ENCODE assay signal across 28 cellular contexts in genomic region chr15:25397110-25397509, GRCh38. TPM values are rescaled to one million over a fixed set of nuclear protein-coding genes. Genes with fewer than 3 reads are reported as not detected.
DNase-seq lines count a peak whose midpoint lies in the region; ATAC-seq and TF ChIP-seq lines count a peak whose summit lies in the region.
"Had no signal": no experiment of that assay in that cellular context is flagged by ENCODE, and none has a peak within 500 bp of the region (broad histone marks: within the 10 kb centered on the region; RNA-seq: fewer than 3 reads in every experiment).

No MANE protein-coding gene starts in this region.

- H3K36me3 ChIP-seq in left lung (peaks cover 0 to 11% of the 10 kb centered on the region in 2 donors), Caco-2 (ENCODE audit: control insufficient read depth, insufficient read depth, low read length) (peaks cover 2% of the 10 kb centered on the region)

- no peak for TF ChIP-seq CTCF in CD14-positive monocyte (IDR thresholded peaks at IDR 0.05)
- TF ChIP-seq CTCF in chondrocyte (IDR thresholded peaks at IDR 0.05), result no peak
- TF ChIP-seq CTCF in left lung (IDR thresholded peaks at IDR 0.05), result no peak
- no peak for TF ChIP-seq CTCF in Caco-2 (IDR thresholded peaks at IDR 0.05; ENCODE audit: insufficient read depth in 1 of 2, low read depth in 1 of 2, low read length in 1 of 2, severe bottlenecking in 1 of 2, unreplicated experiment in 1 of 2)

- H3K4me1 Mint-ChIP-seq in CD14-positive monocyte (peaks cover 44% of the 10 kb centered on the region), IgD-negative memory B cell (peaks cover 13 to 23% (median 13%) of the 10 kb centered on the region in 3 donors), chondrocyte (ENCODE audit: low read depth) (peaks cover 21% of the 10 kb centered on the region), Caco-2 (ENCODE audit: low read depth, unreplicated experiment) (no peaks in the 10 kb centered on the region)
- H3K4me1 Mint-ChIP-seq: activated naive CD4-positive, alpha-beta T cell treated with anti-CD3 and anti-CD28 coated beads, Interleukin-2, amount 10 ng/mL, durations not matched to agents 7 days and 5 days had no signal

- intact Hi-C loops in CD14-positive monocyte (cut with micrococcal nuclease) (no loop called here), left lung (cut with DNase I) (no loop called here), Caco-2 (cut with micrococcal nuclease; ENCODE audit: unreplicated experiment) (no loop called here)

- peaks cover 0 to 7% of the 10 kb centered on the region in 2 donors for H3K9me3 ChIP-seq in left lung
- H3K9me3 ChIP-seq in Caco-2, result no peaks in the 10 kb centered on the region

- H3K27me3 ChIP-seq in left lung (no peaks in the 10 kb centered on the region), Caco-2 (replicated peaks; ENCODE audit: control insufficient read depth, insufficient read depth, low read length) (no peaks in the 10 kb centered on the region)
- H3K27me3 ChIP-seq: esophagus muscularis mucosa had no signal

- no peaks in the 10 kb centered on the region for H3K27me3 Mint-ChIP-seq in CD14-positive monocyte (ENCODE audit: low read depth in 3 of 3)
- H3K27me3 Mint-ChIP-seq in IgD-negative memory B cell, result no peaks in the 10 kb centered on the region
- no peaks in the 10 kb centered on the region for H3K27me3 Mint-ChIP-seq in chondrocyte (ENCODE audit: low read depth)
- H3K27me3 Mint-ChIP-seq in Caco-2 (ENCODE audit: insufficient read depth, unreplicated experiment), result no peaks in the 10 kb centered on the region
- H3K27me3 Mint-ChIP-seq: activated B cell treated with CpG ODN at 0.5 μM for 24 hours; activated CD4-positive, alpha-beta memory T cell treated with anti-CD3 and anti-CD28 coated beads, Interleukin-2, amount 10 ng/mL, durations not matched to agents 7 days and 5 days; activated naive CD4-positive, alpha-beta T cell treated with anti-CD3 and anti-CD28 coated beads, Interleukin-2, amount 10 ng/mL, durations not matched to agents 7 days and 5 days; stimulated activated naive B cell treated with anti-CD40 and anti-IgM and Interleukin-4, amounts not matched to agents 10 μg/mL and 1 μg/mL and 100 μg/mL, for 72 hours had no signal

- H3K4me3 ChIP-seq in left lung, result no peak overlapping the region
- H3K4me3 ChIP-seq in Caco-2 (ENCODE audit: low read depth, low read length), result no peak overlapping the region
- H3K4me3 ChIP-seq: esophagus muscularis mucosa, skin epidermis had no signal

- H3K4me1 ChIP-seq in left lung, result peaks cover 0 to 28% of the 10 kb centered on the region in 2 donors
- no peaks in the 10 kb centered on the region for H3K4me1 ChIP-seq in Caco-2
- H3K4me1 ChIP-seq: parathyroid adenoma had no signal

- H3K9me3 Mint-ChIP-seq in CD14-positive monocyte, result no peaks in the 10 kb centered on the region
- H3K9me3 Mint-ChIP-seq in IgD-negative memory B cell, result no peaks in the 10 kb centered on the region
- peaks cover 9% of the 10 kb centered on the region for H3K9me3 Mint-ChIP-seq in chondrocyte (ENCODE audit: low read depth)
- no peaks in the 10 kb centered on the region for H3K9me3 Mint-ChIP-seq in Caco-2 (ENCODE audit: unreplicated experiment)
- H3K9me3 Mint-ChIP-seq: activated B cell treated with CpG ODN at 0.5 μM for 24 hours; H9; natural killer cell; stimulated activated naive B cell treated with anti-CD40 and anti-IgM and Interleukin-4, amounts not matched to agents 10 μg/mL and 1 μg/mL and 100 μg/mL, for 72 hours had no signal

- CTCF ChIA-PET in Caco-2 (lab: Charles Lee), result no interaction called here

- DNase-seq in CD14-positive monocyte (ENCODE audit: low spot score), result no peak
- DNase-seq in chondrocyte (ENCODE audit: low spot score), result no peak
- no peak for DNase-seq in left lung
- no peak for DNase-seq in islet precursor cell
- no peak for DNase-seq in NCI-H2196 treated with DMSO at 0.1 percent for 48 hours (lab: John Stamatoyannopoulos, UW; ENCODE audit: unreplicated experiment)
- no peak for DNase-seq in Caco-2
- no peak for DNase-seq in pons (ENCODE audit: low spot score)
- DNase-seq: activated B cell treated with CpG ODN at 0.5 μM for 24 hours; activated CD4-positive, alpha-beta memory T cell treated with anti-CD3 and anti-CD28 coated beads, Interleukin-2, amount 10 ng/mL, durations not matched to agents 7 days and 5 days; activated naive CD4-positive, alpha-beta T cell treated with anti-CD3 and anti-CD28 coated beads, Interleukin-2, amount 10 ng/mL, durations not matched to agents 7 days and 5 days; activated T-cell treated with anti-CD3 and anti-CD28 coated beads, Interleukin-2, amount 50 U/mL, for 1 hour; C1 segment of cervical spinal cord; effector CD4-positive, alpha-beta T cell; H9; midbrain; natural killer cell; NCI-H1694 treated with DMSO at 0.1 percent for 48 hours; NCI-H2227 treated with DMSO at 0.1 percent for 48 hours; NCI-H748 treated with DMSO at 0.1 percent for 48 hours; stimulated activated CD4-positive, alpha-beta T cell treated with anti-CD3 and anti-CD28 coated beads, Interleukin-1b, Interleukin-23, amount 100 ng/mL, for 48 hours; stimulated activated naive B cell treated with anti-CD40 and anti-IgM and Interleukin-4, amounts not matched to agents 10 μg/mL and 1 μg/mL and 100 μg/mL, for 72 hours; T-helper 9 cell had no signal

- no peak overlapping the region for H3K4me3 Mint-ChIP-seq in CD14-positive monocyte
- H3K4me3 Mint-ChIP-seq in IgD-negative memory B cell, result no peak overlapping the region
- H3K4me3 Mint-ChIP-seq in chondrocyte (ENCODE audit: unreplicated experiment), result no peak overlapping the region
- H3K4me3 Mint-ChIP-seq in Caco-2 (ENCODE audit: unreplicated experiment), result no peak overlapping the region
- H3K4me3 Mint-ChIP-seq: activated B cell treated with CpG ODN at 0.5 μM for 24 hours; activated CD4-positive, alpha-beta memory T cell treated with anti-CD3 and anti-CD28 coated beads, Interleukin-2, amount 10 ng/mL, durations not matched to agents 7 days and 5 days; activated naive CD4-positive, alpha-beta T cell treated with anti-CD3 and anti-CD28 coated beads, Interleukin-2, amount 10 ng/mL, durations not matched to agents 7 days and 5 days; H9; natural killer cell; stimulated activated naive B cell treated with anti-CD40 and anti-IgM and Interleukin-4, amounts not matched to agents 10 μg/mL and 1 μg/mL and 100 μg/mL, for 72 hours had no signal

- H3K27ac ChIP-seq in left lung, result no peak overlapping the region
- H3K27ac ChIP-seq: esophagus muscularis mucosa, parathyroid adenoma, RWPE1, skin epidermis had no signal

- H3K36me3 Mint-ChIP-seq in CD14-positive monocyte (peaks cover 19 to 22% of the 10 kb centered on the region in 2 donors), IgD-negative memory B cell (peaks cover 15% of the 10 kb centered on the region), chondrocyte (ENCODE audit: low read depth) (peaks cover 10% of the 10 kb centered on the region), Caco-2 (ENCODE audit: insufficient read depth, unreplicated experiment) (peaks cover 42% of the 10 kb centered on the region)

- BruUV-seq in Caco-2 (replicated peaks; lab: Mats Ljungman, UMichigan), result no TSS peak

- H3K27ac Mint-ChIP-seq in CD14-positive monocyte, result peak overlapping the region in 5 of 7 donors; percentile 47 to 84 (median 70)
- H3K27ac Mint-ChIP-seq in IgD-negative memory B cell, result peak overlapping the region in 2 of 3 donors; percentile 3 to 73
- H3K27ac Mint-ChIP-seq in chondrocyte (ENCODE audit: unreplicated experiment), result peak overlapping the region; percentile 55
- H3K27ac Mint-ChIP-seq in Caco-2 (ENCODE audit: unreplicated experiment), result no peak overlapping the region
- H3K27ac Mint-ChIP-seq: activated B cell treated with CpG ODN at 0.5 μM for 24 hours; activated CD4-positive, alpha-beta memory T cell treated with anti-CD3 and anti-CD28 coated beads, Interleukin-2, amount 10 ng/mL, durations not matched to agents 7 days and 5 days; activated naive CD4-positive, alpha-beta T cell treated with anti-CD3 and anti-CD28 coated beads, Interleukin-2, amount 10 ng/mL, durations not matched to agents 7 days and 5 days; stimulated activated naive B cell treated with anti-CD40 and anti-IgM and Interleukin-4, amounts not matched to agents 10 μg/mL and 1 μg/mL and 100 μg/mL, for 72 hours had no signal

- ATAC-seq in left lung, result peak; percentile 63
- ATAC-seq: natural killer cell; SK-N-SH treated with all-trans-retinoic acid at 6 μM for 48 hours; stimulated activated naive B cell treated with anti-CD40 and anti-IgM and Interleukin-4, amounts not matched to agents 10 μg/mL and 1 μg/mL and 100 μg/mL, for 72 hours had no signal

- POLR2A ChIA-PET in Caco-2 (lab: Charles Lee), result no interaction called here

RNA-seq across cellular contexts. Expression of gene UBE3A, which starts 41.7 kb away (rescaled TPM):
- polyA plus RNA-seq in CD14-positive monocyte (10 to 100 TPM; 54.5 to 73.3 TPM), IgD-negative memory B cell (102 TPM)
- total RNA-seq in chondrocyte (75.9 to 88.3 TPM (median 85.2 TPM) in 3 replicates), left lung (10 to 100 TPM; 88.0 to 88.5 TPM), Caco-2 (2022) (125 and 131 TPM in 2 replicates)
